18 cellular contexts compared by ENCODE assay signal in the genomic region with DNA sequence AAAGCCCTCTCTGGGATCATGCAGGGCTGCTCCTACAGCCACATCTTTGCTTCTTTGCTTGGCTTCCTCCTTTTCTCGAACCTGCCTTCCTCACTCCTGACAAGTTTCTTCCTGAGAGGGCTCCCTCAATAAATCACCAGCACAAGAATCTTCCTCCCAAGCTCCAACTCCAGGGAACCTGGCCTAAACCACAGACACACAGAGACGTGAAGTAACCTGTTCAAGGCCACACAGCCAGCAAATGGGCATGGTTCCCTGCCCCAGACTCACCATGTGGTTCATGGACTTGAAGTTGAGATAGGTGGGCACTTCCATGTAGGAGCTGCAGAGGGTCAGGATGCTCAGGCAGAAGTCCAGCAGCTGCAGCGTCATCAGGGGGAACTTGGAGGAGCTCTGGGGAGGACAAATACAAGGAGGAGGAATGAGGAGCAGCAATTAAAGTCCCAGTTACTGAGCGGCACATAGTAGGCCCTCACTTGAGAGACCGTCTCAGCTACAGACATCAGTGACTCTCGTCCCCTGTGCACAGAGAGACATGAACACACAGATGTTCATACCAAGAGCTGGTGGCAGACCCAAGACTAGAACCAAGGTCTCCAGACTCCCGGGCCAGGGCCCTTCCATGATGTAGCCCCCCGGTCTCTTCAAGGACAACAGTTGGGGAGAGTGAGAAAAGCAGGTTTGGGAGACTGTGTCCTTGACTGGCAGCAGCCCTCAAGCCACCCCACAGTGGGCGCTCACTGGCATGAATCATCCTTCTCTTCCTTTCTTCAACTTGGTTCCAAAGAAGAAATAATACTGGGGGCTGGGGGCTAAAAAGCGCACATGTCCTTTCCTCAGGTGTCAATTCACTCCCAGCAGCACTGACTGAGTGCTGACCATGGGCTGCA. TPM values are rescaled to one million over a fixed set of nuclear protein-coding genes. Genes with fewer than 3 reads are reported as not detected.
DNase-seq lines count a peak whose midpoint lies in the region; ATAC-seq lines count a peak whose summit lies in the region.
"Had no signal": no experiment of that assay in that cellular context is flagged by ENCODE, and none has a peak within 500 bp of the region (broad histone marks: within the 10 kb centered on the region; RNA-seq: fewer than 3 reads in every experiment).

No MANE protein-coding gene starts in this region.

- H3K27me3 ChIP-seq in neuronal stem cell (ENCODE audit: control insufficient read depth in 3 of 3, insufficient read depth in 3 of 3, low read depth in 1 of 3, low read length in 3 of 3) = no peaks in the 10 kb centered on the region
- H3K27me3 ChIP-seq: adrenal gland, right atrium auricular region had no signal

- H2AK5ac ChIP-seq in neuronal stem cell (ENCODE audit: low read depth, low read length) = no peak overlapping the region

- no peaks in the 10 kb centered on the region for H3K36me3 ChIP-seq in neuronal stem cell (replicated peaks in 1 of 2; ENCODE audit: control insufficient read depth in 2 of 2, insufficient read depth in 2 of 2, low read length in 2 of 2)
- H3K36me3 ChIP-seq: right atrium auricular region had no signal

- ATAC-seq in activated CD8-positive, alpha-beta memory T cell treated with anti-CD3 and anti-CD28 coated beads, Interleukin-2, amount 10 ng/mL, durations not matched to agents 7 days and 5 days = no peak
- ATAC-seq in T-cell (replicated peaks in 1 of 4) = no peak
- ATAC-seq in central memory CD8-positive, alpha-beta T cell (replicated peaks; ENCODE audit: extremely low read depth, poor library complexity, severe bottlenecking) = no peak

- intact Hi-C loops in head of caudate nucleus (cut with DNase I) = no loop called here

- no peak overlapping the region for H3K23ac ChIP-seq in neuronal stem cell (ENCODE audit: low read depth, low read length, poor library complexity)

- H3K9me3 Mint-ChIP-seq in activated CD8-positive, alpha-beta memory T cell treated with anti-CD3 and anti-CD28 coated beads, Interleukin-2, amount 10 ng/mL, durations not matched to agents 7 days and 5 days (ENCODE audit: low read depth) = no peaks in the 10 kb centered on the region
- no peaks in the 10 kb centered on the region for H3K9me3 Mint-ChIP-seq in T-cell
- H3K9me3 Mint-ChIP-seq in central memory CD8-positive, alpha-beta T cell = no peaks in the 10 kb centered on the region

- H3K4me3 Mint-ChIP-seq in activated CD8-positive, alpha-beta memory T cell treated with anti-CD3 and anti-CD28 coated beads, Interleukin-2, amount 10 ng/mL, durations not matched to agents 7 days and 5 days = no peak overlapping the region
- H3K4me3 Mint-ChIP-seq in T-cell = peak overlapping the region in 1 of 3 donors; percentile 98
- no peak overlapping the region for H3K4me3 Mint-ChIP-seq in central memory CD8-positive, alpha-beta T cell

- no peak overlapping the region for H3K4me2 ChIP-seq in neuronal stem cell (ENCODE audit: insufficient read depth, low read length, poor library complexity, severe bottlenecking)

- H2AFZ ChIP-seq in neuronal stem cell (ENCODE audit: low read length) = no peak overlapping the region

- H3K9ac ChIP-seq in neuronal stem cell (ENCODE audit: low read depth, low read length, poor library complexity) = no peak overlapping the region

- H3K27ac ChIP-seq in neuronal stem cell (replicated peaks; ENCODE audit: low read length) (no peak overlapping the region), caudate nucleus (ENCODE audit: low read depth, low read length) (no peak overlapping the region)
- H3K27ac ChIP-seq: adrenal gland, right atrium auricular region, VCaP had no signal

- no peak overlapping the region for H3K4ac ChIP-seq in neuronal stem cell (ENCODE audit: low read length)

- CTCF ChIA-PET in activated CD8-positive, alpha-beta memory T cell treated with anti-CD3 and anti-CD28 coated beads, Interleukin-2, amount 10 ng/mL, durations not matched to agents 7 days and 5 days (lab: Charles Lee) = interaction anchor here (0.8 to 16.7 kb wide), 4 partner anchors 18 to 44 kb away, joined by 4 to 200 read pairs (median 8); a partner anchor contains a TSS
- CTCF ChIA-PET in T-cell (lab: Charles Lee) = no interaction called here

- H4K91ac ChIP-seq in neuronal stem cell (ENCODE audit: low read depth, low read length, poor library complexity) = no peak overlapping the region

- no peaks in the 10 kb centered on the region for H3K9me3 ChIP-seq in neuronal stem cell (replicated peaks in 1 of 2; ENCODE audit: control insufficient read depth in 2 of 2, insufficient read depth in 1 of 2, low read depth in 1 of 2, low read length in 2 of 2)
- H3K9me3 ChIP-seq: adrenal gland, right atrium auricular region had no signal

- no peak overlapping the region for H3K18ac ChIP-seq in neuronal stem cell (ENCODE audit: low read length)

- no peak overlapping the region for H4K8ac ChIP-seq in neuronal stem cell (ENCODE audit: low read depth, low read length)

- H2BK5ac ChIP-seq in neuronal stem cell (ENCODE audit: low read length) = peak overlapping the region; percentile 76

- H3K4me1 Mint-ChIP-seq in activated CD8-positive, alpha-beta memory T cell treated with anti-CD3 and anti-CD28 coated beads, Interleukin-2, amount 10 ng/mL, durations not matched to agents 7 days and 5 days = peaks cover 78% of the 10 kb centered on the region
- peaks cover 57 to 72% (median 69%) of the 10 kb centered on the region in 3 donors for H3K4me1 Mint-ChIP-seq in T-cell
- peaks cover 66% of the 10 kb centered on the region for H3K4me1 Mint-ChIP-seq in central memory CD8-positive, alpha-beta T cell

- H3K14ac ChIP-seq in neuronal stem cell (ENCODE audit: low read length) = no peak overlapping the region

- H3K4me3 ChIP-seq in neuronal stem cell (ENCODE audit: low read length in 2 of 2) = no peak overlapping the region
- H3K4me3 ChIP-seq: adrenal gland, right atrium auricular region had no signal

- H3K4me1 ChIP-seq in neuronal stem cell (ENCODE audit: control insufficient read depth in 2 of 2, insufficient read depth in 1 of 2, low read depth in 1 of 2, low read length in 2 of 2) = peaks cover 2 to 4% of the 10 kb centered on the region in 2 donors
- H3K4me1 ChIP-seq: right atrium auricular region had no signal

- H2BK15ac ChIP-seq in neuronal stem cell (ENCODE audit: low read length) = peak overlapping the region; percentile 35

- WGBS in neuronal stem cell (ENCODE audit: extremely low coverage in 2 of 2, insufficient read length in 2 of 2, insufficient replicate concordance in 1 of 2), 2 donors = no CpG with 5 or more reads among the region's 10 CpGs

- POLR2A ChIA-PET in T-cell (lab: Charles Lee) = no interaction called here

- H3K79me1 ChIP-seq in neuronal stem cell (ENCODE audit: low read depth, low read length) = no peaks in the 10 kb centered on the region

- no peak for DNase-seq in activated CD8-positive, alpha-beta memory T cell treated with anti-CD3 and anti-CD28 coated beads, Interleukin-2, amount 10 ng/mL, durations not matched to agents 7 days and 5 days
- no peak for DNase-seq in activated CD8-positive, alpha-beta memory T cell treated with anti-CD3 and anti-CD28 coated beads, Interleukin-2, amount 50 U/mL, for 48 hours
- DNase-seq in T-cell (no peak), neuronal stem cell (ENCODE audit: low spot score) (no peak), head of caudate nucleus (no peak), caudate nucleus (lab: John Stamatoyannopoulos, UW) (no peak), NCI-H1417 treated with DMSO at 0.1 percent for 48 hours (lab: John Stamatoyannopoulos, UW) (no peak)
- no peak for DNase-seq in central memory CD8-positive, alpha-beta T cell (ENCODE audit: low spot score in 2 of 2)
- DNase-seq: adrenal gland; central memory CD4-positive, alpha-beta T cell; effector CD4-positive, alpha-beta T cell; kidney glomerular epithelial cell; NCI-H1694 treated with DMSO at 0.1 percent for 48 hours; NCI-H510A treated with DMSO at 0.1 percent for 48 hours; substantia nigra had no signal

- H3K36me3 Mint-ChIP-seq in activated CD8-positive, alpha-beta memory T cell treated with anti-CD3 and anti-CD28 coated beads, Interleukin-2, amount 10 ng/mL, durations not matched to agents 7 days and 5 days = peaks cover 76% of the 10 kb centered on the region
- H3K36me3 Mint-ChIP-seq in T-cell = peaks cover 77% of the 10 kb centered on the region
- peaks cover 82% of the 10 kb centered on the region for H3K36me3 Mint-ChIP-seq in central memory CD8-positive, alpha-beta T cell (ENCODE audit: insufficient read depth)

- peak overlapping the region; percentile 14 for H2BK12ac ChIP-seq in neuronal stem cell (ENCODE audit: low read length)

- no peaks in the 10 kb centered on the region for H3K27me3 Mint-ChIP-seq in activated CD8-positive, alpha-beta memory T cell treated with anti-CD3 and anti-CD28 coated beads, Interleukin-2, amount 10 ng/mL, durations not matched to agents 7 days and 5 days
- no peaks in the 10 kb centered on the region for H3K27me3 Mint-ChIP-seq in T-cell
- H3K27me3 Mint-ChIP-seq in central memory CD8-positive, alpha-beta T cell = no peaks in the 10 kb centered on the region

- H3K27ac Mint-ChIP-seq in activated CD8-positive, alpha-beta memory T cell treated with anti-CD3 and anti-CD28 coated beads, Interleukin-2, amount 10 ng/mL, durations not matched to agents 7 days and 5 days = peak overlapping the region; percentile 39
- H3K27ac Mint-ChIP-seq in T-cell = peak overlapping the region; percentile 74 to 90
- H3K27ac Mint-ChIP-seq in central memory CD8-positive, alpha-beta T cell (ENCODE audit: low read depth) = peak overlapping the region; percentile 94

- no peak overlapping the region for H2BK120ac ChIP-seq in neuronal stem cell (ENCODE audit: low read depth, low read length)

RNA-seq across cellular contexts. Expression of a gene that starts 15.5 kb away (rescaled TPM):
- under 1 TPM in 1 of 2 experiments, not detected in 1; 0.32 TPM for total RNA-seq in activated CD8-positive, alpha-beta memory T cell treated with anti-CD3 and anti-CD28 coated beads, Interleukin-2, amount 10 ng/mL, durations not matched to agents 7 days and 5 days
- total RNA-seq in T-cell = 1 to 10 TPM in 2 of 5 donors, under 1 TPM in 3; 0.20 to 5.5 (median 0.60) TPM
- 0.04 TPM for polyA plus RNA-seq in neuronal stem cell (2013, experiment 1 of 2)
- 0.01 TPM for polyA plus RNA-seq in neuronal stem cell (2013, experiment 2 of 2)
- total RNA-seq: A673, right atrium auricular region had no signal

RNA-seq across cellular contexts. Expression of a gene that starts 18.7 kb away (rescaled TPM):
- total RNA-seq in activated CD8-positive, alpha-beta memory T cell treated with anti-CD3 and anti-CD28 coated beads, Interleukin-2, amount 10 ng/mL, durations not matched to agents 7 days and 5 days = 100 to 1,000 TPM; 326 to 386 TPM
- 100 to 1,000 TPM; 529 to 586 (median 559) TPM for total RNA-seq in T-cell
- polyA plus RNA-seq in neuronal stem cell (2013, experiment 1 of 2) = 0.15 TPM
- polyA plus RNA-seq in neuronal stem cell (2013, experiment 2 of 2) = 0.10 TPM
- total RNA-seq: A673 had no signal

Comparison
In these comparisons a context has a peak if more than half of its experiments do, and no peak if none do; other contexts are left out.
1. H3K27ac Mint-ChIP-seq: peak in every context shown above with its lines; median percentile 94 in central memory CD8-positive, alpha-beta T cell; 82 in T-cell; 39 in activated CD8-positive, alpha-beta memory T cell treated with anti-CD3 and anti-CD28 coated beads, Interleukin-2, amount 10 ng/mL, durations not matched to agents 7 days and 5 days.